ENCODE assay signal across 22 cellular contexts in the genomic region with DNA sequence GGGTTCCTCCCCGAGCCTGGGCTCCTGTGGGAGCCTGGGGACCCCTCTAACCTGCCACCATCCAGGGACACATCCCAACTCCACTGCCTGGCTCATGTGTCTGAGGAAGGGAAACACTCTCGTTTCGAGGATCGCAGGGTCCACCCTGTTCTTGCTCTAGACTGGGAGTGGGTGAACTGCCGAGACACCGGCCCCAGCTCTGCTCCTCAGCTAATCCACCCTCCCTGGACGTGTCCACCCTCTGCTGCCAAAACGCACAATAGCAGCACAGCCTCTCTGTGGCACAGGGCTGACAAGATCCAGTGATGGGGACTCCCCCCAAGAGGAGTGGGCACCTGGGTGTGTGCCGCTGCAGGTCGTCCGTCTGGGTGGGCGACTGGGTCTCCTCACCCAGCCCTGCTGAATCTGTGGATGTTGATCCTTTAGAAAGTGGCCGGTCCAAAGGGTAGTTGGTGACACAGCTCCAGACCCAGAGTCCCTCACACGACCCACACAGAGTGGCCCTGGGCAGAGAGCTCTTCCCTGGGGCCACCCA.
"Had no signal": no experiment of that assay in that cellular context is flagged by ENCODE, and none has a peak within 500 bp of the region (broad histone marks: within the 10 kb centered on the region; RNA-seq: fewer than 3 reads in every experiment).

No MANE protein-coding gene starts in this region.

- H3K9me3 Mint-ChIP-seq: activated CD8-positive, alpha-beta T cell treated with anti-CD3 and anti-CD28 coated beads for 36 hours; activated naive CD4-positive, alpha-beta T cell treated with anti-CD3 and anti-CD28 coated beads, Interleukin-2, amount 50 U/mL, for 72 hours; activated T-helper 1 cell treated with anti-CD3 and anti-CD28 coated beads, Interleukin-12 subunit alpha, Interleukin-12 subunit beta, Interleukin-2, Interleukin-4 antibody, amounts not matched to agents 30 ng/mL and 10 ng/mL and 1 ng/mL, durations not matched to agents 14 hours and 24 hours and 36 hours; brain; T-helper 2 cell treated with Interferon-gamma antibody and Interleukin-4, amounts not matched to agents 5 μg/mL and 100 μg/mL, for 36 hours had no signal

- H3K27ac Mint-ChIP-seq: activated CD8-positive, alpha-beta T cell treated with anti-CD3 and anti-CD28 coated beads for 36 hours; activated naive CD4-positive, alpha-beta T cell treated with anti-CD3 and anti-CD28 coated beads, Interleukin-2, amount 50 U/mL, for 72 hours; activated T-helper 1 cell treated with anti-CD3 and anti-CD28 coated beads, Interleukin-12 subunit alpha, Interleukin-12 subunit beta, Interleukin-2, Interleukin-4 antibody, amounts not matched to agents 30 ng/mL and 10 ng/mL and 1 ng/mL, durations not matched to agents 14 hours and 24 hours and 36 hours; T-helper 2 cell treated with Interferon-gamma antibody and Interleukin-4, amounts not matched to agents 5 μg/mL and 100 μg/mL, for 36 hours had no signal

- H3K27me3 Mint-ChIP-seq: activated CD8-positive, alpha-beta T cell treated with anti-CD3 and anti-CD28 coated beads for 36 hours had no signal

- DNase-seq: activated CD4-positive, alpha-beta T cell treated with anti-CD3 and anti-CD28 coated beads for 4 hours; activated CD8-positive, alpha-beta memory T cell treated with anti-CD3 and anti-CD28 coated beads, Interleukin-2, amount 50 U/mL, for 48 hours; activated CD8-positive, alpha-beta T cell treated with anti-CD3 and anti-CD28 coated beads for 36 hours; activated effector memory CD4-positive, alpha-beta T cell treated with anti-CD3 and anti-CD28 coated beads, Interleukin-2, amount 50 U/mL, for 16 hours; activated naive CD4-positive, alpha-beta T cell treated with Interleukin-2 at 50 U/mL for 16 hours; activated T-cell treated with anti-CD3 and anti-CD28 coated beads, Interleukin-2, amount 50 U/mL, for 1 hour; amygdala; NCI-H146; NCI-H187 treated with DMSO at 0.1 percent for 48 hours; NCI-H2081 treated with DMSO at 0.1 percent for 48 hours; NCI-H446; NCI-H524; PC-3; SHP77; SW 1271 had no signal

- H3K27ac ChIP-seq: SJSA1 had no signal

- H3K36me3 Mint-ChIP-seq: activated naive CD4-positive, alpha-beta T cell treated with anti-CD3 and anti-CD28 coated beads, Interleukin-2, amount 50 U/mL, for 72 hours; brain had no signal

- H3K4me3 ChIP-seq: SJSA1 had no signal

- H3K4me3 Mint-ChIP-seq: activated CD8-positive, alpha-beta T cell treated with anti-CD3 and anti-CD28 coated beads for 36 hours; activated T-helper 1 cell treated with anti-CD3 and anti-CD28 coated beads, Interleukin-12 subunit alpha, Interleukin-12 subunit beta, Interleukin-2, Interleukin-4 antibody, amounts not matched to agents 30 ng/mL and 10 ng/mL and 1 ng/mL, durations not matched to agents 14 hours and 24 hours and 36 hours; brain; T-helper 2 cell treated with Interferon-gamma antibody and Interleukin-4, amounts not matched to agents 5 μg/mL and 100 μg/mL, for 36 hours had no signal

- ATAC-seq: activated CD4-positive, CD25-positive, alpha-beta regulatory T cell treated with anti-CD3 and anti-CD28 coated beads, Interleukin-2, amount 50 U/mL, for 24 hours; activated CD8-positive, alpha-beta T cell treated with anti-CD3 and anti-CD28 coated beads for 36 hours; activated naive CD4-positive, alpha-beta T cell treated with anti-CD3 and anti-CD28 coated beads, Interleukin-2, amount 50 U/mL, for 72 hours; PC-3; SK-N-SH treated with all-trans-retinoic acid at 6 μM for 48 hours had no signal
